ENCODE assay signal across 8 cellular contexts in the genomic region with DNA sequence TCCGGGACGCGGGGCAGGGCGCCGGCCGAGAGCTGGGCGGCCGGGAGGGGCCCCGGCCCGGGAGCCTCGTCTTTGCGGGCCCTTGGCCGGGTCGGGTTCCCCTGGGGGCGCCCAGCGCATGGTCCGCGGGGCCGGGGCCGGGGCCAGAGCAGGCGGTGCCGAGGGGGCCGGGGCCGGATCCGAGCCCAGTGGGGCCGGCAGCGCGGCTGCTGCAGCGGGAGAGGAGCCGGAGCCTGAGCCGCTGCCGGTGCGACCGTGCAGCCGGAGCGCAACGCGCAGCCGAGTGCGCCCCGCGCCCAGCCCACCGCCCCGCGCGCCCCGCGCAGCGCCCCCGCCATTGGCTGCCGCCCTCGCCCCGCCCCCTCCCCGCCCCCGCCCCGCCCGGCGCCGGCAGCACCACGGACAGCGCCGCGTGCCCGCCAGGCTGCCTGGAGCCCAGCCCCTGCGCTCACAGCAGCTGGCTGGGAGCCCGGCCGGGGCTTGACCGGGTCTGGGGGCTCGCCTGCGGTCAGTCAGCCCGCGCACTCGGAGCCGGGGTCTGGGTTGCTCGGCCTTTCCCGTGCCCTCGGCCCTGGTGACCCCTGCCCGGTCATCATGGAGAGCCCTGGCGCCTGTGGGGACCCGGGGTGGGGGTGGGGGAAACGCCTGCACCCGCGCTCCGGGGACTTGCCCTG. TPM values are rescaled to one million over a fixed set of nuclear protein-coding genes. Genes with fewer than 3 reads are reported as not detected.
DNase-seq lines count a peak whose midpoint lies in the region; ATAC-seq and TF ChIP-seq lines count a peak whose summit lies in the region.

A gene (minus strand): TSS at position 287 of the 674 bp plus-strand sequence. CDS start 308 bp downstream, outside the sequence.

- no peaks in the 10 kb centered on the region for H3F3A ChIP-seq in smooth muscle cell (ENCODE audit: low read depth)

- ATAC-seq in left ventricle myocardium superior (peak; percentile 87), GM18517 (IDR thresholded peaks at IDR 0.05; ENCODE audit: unreplicated experiment) (no peak)

- no peaks in the 10 kb centered on the region for H3K9me3 ChIP-seq in smooth muscle cell (replicated peaks; ENCODE audit: low read depth)

- intact Hi-C loops in activated naive CD4-positive, alpha-beta T cell treated with anti-CD3 and anti-CD28 coated beads for 36 hours (cut with micrococcal nuclease) = no loop called here
- intact Hi-C loops in left ventricle myocardium superior (cut with micrococcal nuclease) = no loop called here

- peak; percentile 79 for DNase-seq in activated CD8-positive, alpha-beta memory T cell treated with anti-CD3 and anti-CD28 coated beads for 24 hours
- no peak for DNase-seq in activated CD8-positive, alpha-beta memory T cell treated with anti-CD3 and anti-CD28 coated beads, Interleukin-2, amount 50 U/mL, for 4 hours
- peak; percentile 9 for DNase-seq in NCI-H82 treated with DMSO at 0.1 percent for 48 hours (lab: John Stamatoyannopoulos, UW; ENCODE audit: unreplicated experiment)
- DNase-seq in activated naive CD4-positive, alpha-beta T cell treated with anti-CD3 and anti-CD28 coated beads for 36 hours = peak; percentile 31
- peak; percentile 73 for DNase-seq in left ventricle myocardium superior
- peak; percentile 24 for DNase-seq in smooth muscle cell (lab: John Stamatoyannopoulos, UW; ENCODE audit: unreplicated experiment)
- DNase-seq in GOT3 (lab: John Stamatoyannopoulos, UW) = no peak

- H3K36me3 Mint-ChIP-seq in activated naive CD4-positive, alpha-beta T cell treated with anti-CD3 and anti-CD28 coated beads for 36 hours (ENCODE audit: low read depth) = no peaks in the 10 kb centered on the region

- WGBS in smooth muscle cell (ENCODE audit: low lambda C conversion rate) = 3% methylated on average over 32 of the region's 84 CpGs

- peaks cover 2% of the 10 kb centered on the region for H3K4me1 Mint-ChIP-seq in activated naive CD4-positive, alpha-beta T cell treated with anti-CD3 and anti-CD28 coated beads for 36 hours (ENCODE audit: low read depth)

- H3K27me3 ChIP-seq in smooth muscle cell (ENCODE audit: low read depth) = peaks cover 86% of the 10 kb centered on the region

- H3K79me2 ChIP-seq in smooth muscle cell (ENCODE audit: low read depth) = no peaks in the 10 kb centered on the region

- H3K27ac ChIP-seq in smooth muscle cell (ENCODE audit: low read depth) = no peak within 1 kb of the TSS

- H3K4me3 Mint-ChIP-seq in activated naive CD4-positive, alpha-beta T cell treated with anti-CD3 and anti-CD28 coated beads for 36 hours = peak within 1 kb of the TSS; percentile 9

- H3K4me2 ChIP-seq in smooth muscle cell = peak within 1 kb of the TSS; percentile 84

- TF ChIP-seq CTCF in smooth muscle cell (IDR thresholded peaks at IDR 0.05; ENCODE audit: borderline replicate concordance, insufficient read depth, poor library complexity, severe bottlenecking) = no peak

- H3K9me3 Mint-ChIP-seq in activated naive CD4-positive, alpha-beta T cell treated with anti-CD3 and anti-CD28 coated beads for 36 hours = no peaks in the 10 kb centered on the region

- no peak within 1 kb of the TSS for H3K9ac ChIP-seq in smooth muscle cell (ENCODE audit: low read depth)

- peaks cover 11% of the 10 kb centered on the region for H4K20me1 ChIP-seq in smooth muscle cell (ENCODE audit: low read depth)

- peak within 1 kb of the TSS; percentile 21 for H3K4me3 ChIP-seq in smooth muscle cell

- H3K4me1 ChIP-seq in smooth muscle cell (ENCODE audit: low read depth) = peaks cover 23% of the 10 kb centered on the region

- CTCF ChIA-PET in activated naive CD4-positive, alpha-beta T cell treated with anti-CD3 and anti-CD28 coated beads for 36 hours (lab: Charles Lee) = no interaction called here

- H3K27ac Mint-ChIP-seq in activated naive CD4-positive, alpha-beta T cell treated with anti-CD3 and anti-CD28 coated beads for 36 hours = no peak within 1 kb of the TSS

- peaks cover 49% of the 10 kb centered on the region for H3K27me3 Mint-ChIP-seq in activated naive CD4-positive, alpha-beta T cell treated with anti-CD3 and anti-CD28 coated beads for 36 hours (ENCODE audit: low read depth)

- H2AFZ ChIP-seq in smooth muscle cell (ENCODE audit: low read depth) = no peak within 1 kb of the TSS

- H3K36me3 ChIP-seq in smooth muscle cell (ENCODE audit: low read depth) = no peaks in the 10 kb centered on the region

RNA-seq across cellular contexts. Expression of the gene that starts here (rescaled TPM):
- not detected for total RNA-seq in activated naive CD4-positive, alpha-beta T cell treated with anti-CD3 and anti-CD28 coated beads for 36 hours
- total RNA-seq in left ventricle myocardium superior (not detected), smooth muscle cell (not detected in 2 replicates)
- polyA plus RNA-seq in smooth muscle cell = not detected in 2 replicates

Comparison
In these comparisons a context has a peak if more than half of its experiments do, and no peak if none do; other contexts are left out.
1. DNase-seq: peak in activated CD8-positive, alpha-beta memory T cell treated with anti-CD3 and anti-CD28 coated beads for 24 hours (single experiment) and NCI-H82 treated with DMSO at 0.1 percent for 48 hours (single experiment); none in activated CD8-positive, alpha-beta memory T cell treated with anti-CD3 and anti-CD28 coated beads, Interleukin-2, amount 50 U/mL, for 4 hours (single experiment) and GOT3 (single experiment).
2. Peak in DNase-seq in activated naive CD4-positive, alpha-beta T cell treated with anti-CD3 and anti-CD28 coated beads for 36 hours; RNA of the gene not detected or under 1 TPM.
3. Peak in DNase-seq and ATAC-seq in left ventricle myocardium superior; RNA of the gene not detected or under 1 TPM.
4. Peak in DNase-seq, H3K4me3 ChIP-seq and H3K4me2 ChIP-seq in smooth muscle cell; RNA of the gene not detected or under 1 TPM.